Comparison of ENCODE assay signal across 2 cellular contexts in the genomic region with DNA sequence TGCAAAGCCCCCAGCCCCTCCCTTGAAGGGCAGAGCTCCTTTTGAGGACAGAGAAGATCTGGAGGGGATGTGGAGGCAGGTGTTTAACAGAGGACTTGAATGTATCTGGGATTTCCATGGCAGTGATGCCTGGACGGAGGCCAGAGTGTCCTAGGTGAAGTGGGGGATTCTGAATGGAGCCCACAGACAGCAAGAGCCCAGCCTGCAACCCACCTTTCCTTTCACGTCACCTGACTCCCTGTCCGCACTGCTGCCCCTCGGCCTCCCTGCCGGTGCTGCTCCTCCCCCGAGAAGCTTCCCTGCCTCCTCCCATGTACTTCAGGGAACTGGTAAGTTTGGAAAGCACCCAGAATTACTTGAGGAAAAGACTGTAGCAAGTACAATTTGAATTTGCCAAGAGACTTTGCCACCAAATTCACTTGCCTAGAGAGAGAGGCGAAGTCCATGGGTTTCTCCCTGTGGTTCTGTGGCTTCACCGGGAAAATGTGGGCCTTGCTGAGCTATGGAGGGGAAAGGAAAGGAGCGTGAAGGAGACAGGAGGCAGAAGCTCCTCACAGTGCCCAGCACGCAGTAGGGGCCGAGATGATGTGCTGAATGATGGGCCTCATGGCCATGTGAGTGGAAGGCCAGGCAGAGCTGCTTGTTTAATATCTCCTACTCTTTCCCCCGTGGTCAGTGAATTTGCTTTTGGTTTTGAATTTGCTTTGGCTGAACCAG.
TF ChIP-seq lines count a peak whose summit lies in the region.

No MANE protein-coding gene starts in this region.

TF ChIP-seq in GM23338, 12 proteins besides CTCF, POLR2A, EP300 and RAD21 (continued from another document and continues in another):
- TF ChIP-seq ZNF462 (CRISPR knock-in tag; IDR thresholded peaks at IDR 0.05) (no peak), NANOG (IDR thresholded peaks at IDR 0.05; ENCODE audit: borderline replicate concordance) (no peak), REST (IDR thresholded peaks at IDR 0.05; ENCODE audit: unreplicated experiment) (no peak), ETS1 (IDR thresholded peaks at IDR 0.05) (no peak), EZH2 (IDR thresholded peaks at IDR 0.05; ENCODE audit: low read depth, unreplicated experiment) (no peak), POLR2AphosphoS5 (IDR thresholded peaks at IDR 0.05; ENCODE audit: low read depth) (no peak), JUNB (IDR thresholded peaks at IDR 0.05; ENCODE audit: unreplicated experiment) (no peak), ZNF114 (CRISPR knock-in tag; IDR thresholded peaks at IDR 0.05) (no peak)

TF ChIP-seq in WTC11, 78 proteins besides CTCF, POLR2A, EP300 and RAD21 (continued from another document):
- TF ChIP-seq ATF6 (CRISPR knock-in tag; IDR thresholded peaks at IDR 0.05) = no peak
